In genomic region chr1:92503926-92504750, GRCh38 we compare ENCODE assay signal across 17 cellular contexts. TPM values are rescaled to one million over a fixed set of nuclear protein-coding genes. Genes with fewer than 3 reads are reported as not detected.
DNase-seq lines count a peak whose midpoint lies in the region; ATAC-seq and TF ChIP-seq lines count a peak whose summit lies in the region.
"Had no signal": no experiment of that assay in that cellular context is flagged by ENCODE, and none has a peak within 500 bp of the region (broad histone marks: within the 10 kb centered on the region; RNA-seq: fewer than 3 reads in every experiment).

No MANE protein-coding gene starts in this region.

- 0 out of 2 replicates have a peak, but pooled peaks have one; percentile 33 for ATAC-seq in Panc1
- ATAC-seq: left lung had no signal

- TF ChIP-seq CTCF in GM10248 (IDR thresholded peaks at IDR 0.05; ENCODE audit: control extremely low read depth, extremely low read depth, low read depth, missing control alignments) (no peak), Panc1 (IDR thresholded peaks at IDR 0.05) (no peak), fibroblast of the aortic adventitia (IDR thresholded peaks at IDR 0.05; ENCODE audit: insufficient read depth, low read length) (no peak), GM20000 (IDR thresholded peaks at IDR 0.05; ENCODE audit: extremely low read depth, missing control alignments) (no peak)

- DNase-seq in GM10248 (ENCODE audit: extremely low spot score) = peak; percentile 19
- DNase-seq in Panc1 (ENCODE audit: low read depth, low spot score) = no peak
- DNase-seq in fibroblast of the aortic adventitia (ENCODE audit: low read depth) = peak; percentile 24
- no peak for DNase-seq in cerebellar nuclear complex (lab: John Stamatoyannopoulos, UW)
- DNase-seq in GM20000 (ENCODE audit: low spot score) = no peak
- DNase-seq in activated effector memory CD4-positive, alpha-beta T cell treated with Interleukin-2 at 50 U/mL for 16 hours = no peak
- no peak for DNase-seq in NCI-H2081 (lab: John Stamatoyannopoulos, UW)
- DNase-seq: activated CD4-positive, alpha-beta T cell treated with anti-CD3 and anti-CD28 coated beads for 48 hours; activated gamma-delta T cell treated with Interleukin-2 at 50 U/mL for 16 hours; C1 segment of cervical spinal cord; effector CD8-positive, alpha-beta T cell; left lung; SHP77 treated with DMSO at 0.1 percent for 48 hours; stimulated activated CD4-positive, alpha-beta T cell treated with anti-CD3 and anti-CD28 coated beads, Interleukin-12 subunit alpha, Interleukin-12 subunit beta, amount 100 ng/mL, for 4 hours; substantia nigra; T-helper 9 cell had no signal

- in situ Hi-C loops in Panc1 (cut with HindIII; ENCODE audit: low pct_unique_long_range_greater_than_20kb, low sequenced_read_pairs) = no loop called here

- 0 out of 22 replicates have a peak, but pooled peaks cover 0 to 3% (median 0%) of the 10 kb centered on the region in 11 experiments for H3K9me3 ChIP-seq in BLaER1 treated with 17β-estradiol and CSF1 and Interleukin-3, amounts not matched to agents 10 nM and 100 nM (replicated peaks in 1 of 11)
- H3K9me3 ChIP-seq in Panc1 (ENCODE audit: control insufficient read depth, insufficient read depth, low read depth, low read length) = no peaks in the 10 kb centered on the region
- H3K9me3 ChIP-seq: left lung had no signal

- peak overlapping the region in 5 of 11 experiments; percentile 5 to 50 (median 45); a peak in 8 of 22 replicates for H3K27ac ChIP-seq in BLaER1 treated with 17β-estradiol and CSF1 and Interleukin-3, amounts not matched to agents 10 nM and 100 nM
- H3K27ac ChIP-seq in Panc1 (ENCODE audit: low read length) = no peak overlapping the region
- H3K27ac ChIP-seq: left lung had no signal

- no peak overlapping the region for H3K4me3 ChIP-seq in BLaER1 treated with 17β-estradiol and CSF1 and Interleukin-3, amounts not matched to agents 10 nM and 100 nM
- H3K4me3 ChIP-seq in Panc1 (ENCODE audit: low read depth in 2 of 2, low read length in 2 of 2) (no peak overlapping the region), fibroblast of the aortic adventitia (ENCODE audit: low read depth, low read length) (no peak overlapping the region)
- H3K4me3 ChIP-seq: left lung had no signal

- H3K36me3 ChIP-seq in BLaER1 treated with 17β-estradiol and CSF1 and Interleukin-3, amounts not matched to agents 10 nM and 100 nM = peaks cover 0 to 11% (median 0%) of the 10 kb centered on the region in 11 experiments; a peak in 2 of 22 replicates
- H3K36me3 ChIP-seq in Panc1 (ENCODE audit: control insufficient read depth, insufficient read depth, low read length) = no peaks in the 10 kb centered on the region
- H3K36me3 ChIP-seq: left lung had no signal

- intact Hi-C loops in Panc1 (cut with micrococcal nuclease; ENCODE audit: unreplicated experiment) = no loop called here

- peak overlapping the region in 4 of 11 experiments; percentile 5 to 32 (median 16); a peak in 4 of 22 replicates for H3K9ac ChIP-seq in BLaER1 treated with 17β-estradiol and CSF1 and Interleukin-3, amounts not matched to agents 10 nM and 100 nM

- H3K27me3 ChIP-seq in BLaER1 treated with 17β-estradiol and CSF1 and Interleukin-3, amounts not matched to agents 10 nM and 100 nM = no peaks in the 10 kb centered on the region
- no peaks in the 10 kb centered on the region for H3K27me3 ChIP-seq in Panc1 (ENCODE audit: control insufficient read depth, insufficient read depth, low read length)
- H3K27me3 ChIP-seq: left lung had no signal

- H4K20me1 ChIP-seq in BLaER1 treated with 17β-estradiol and CSF1 and Interleukin-3, amounts not matched to agents 10 nM and 100 nM = no peaks in the 10 kb centered on the region

- POLR2A ChIA-PET in GM10248 (lab: Yijun Ruan, JAX) (interaction anchor here (0.5 kb wide), 1 partner anchor 20 kb away, joined by 4 read pairs; no protein-coding TSS in a partner anchor), Panc1 (lab: Charles Lee) (no interaction called here)

- BruUV-seq in Panc1 (replicated peaks; lab: Mats Ljungman, UMichigan) = no TSS peak

- H3K4me2 ChIP-seq in BLaER1 treated with 17β-estradiol and CSF1 and Interleukin-3, amounts not matched to agents 10 nM and 100 nM = peak overlapping the region in 10 of 11 experiments; percentile 7 to 86 (median 66); a peak in 18 of 22 replicates

- peaks cover 7 to 37% (median 33%) of the 10 kb centered on the region in 10 experiments; a peak in 18 of 20 replicates for H3K4me1 ChIP-seq in BLaER1 treated with 17β-estradiol and CSF1 and Interleukin-3, amounts not matched to agents 10 nM and 100 nM
- no peaks in the 10 kb centered on the region; the same call in 1 of the 2 replicates for H3K4me1 ChIP-seq in Panc1 (ENCODE audit: control insufficient read depth, insufficient read depth, low read length)
- H3K4me1 ChIP-seq: left lung had no signal

- CTCF ChIA-PET in GM10248 (lab: Yijun Ruan, JAX) (interaction anchor here (1.0 to 3.0 kb wide), 3 partner anchors 17 to 20 kb away, joined by 4 to 10 read pairs (median 10); partner anchors contain the start of gene GFI1), Panc1 (lab: Charles Lee) (no interaction called here)

RNA-seq across cellular contexts. Expression of gene GFI1, which starts 17.4 kb away (rescaled TPM):
- total RNA-seq in Panc1 (2021; ENCODE audit: unreplicated experiment) (0.49 TPM), fibroblast of the aortic adventitia (ENCODE audit: low replicate concordance) (0.09 and 0.65 TPM in 2 replicates)
- polyA plus RNA-seq in Panc1 (2012; ENCODE audit: insufficient read length) = 0.13 TPM

Comparison
In these comparisons a context has a peak if more than half of its experiments do, and no peak if none do; other contexts are left out.
1. DNase-seq: peak in GM10248 (single experiment) and fibroblast of the aortic adventitia (single experiment); none in Panc1 (single experiment), cerebellar nuclear complex (0 of 2), GM20000 (single experiment), activated effector memory CD4-positive, alpha-beta T cell treated with Interleukin-2 at 50 U/mL for 16 hours (single experiment) and NCI-H2081 (0 of 2).